Comparison of ENCODE assay signal across 25 cellular contexts in genomic region chr1:26098602-26099001, GRCh38. TPM values are rescaled to one million over a fixed set of nuclear protein-coding genes. Genes with fewer than 3 reads are reported as not detected.
"Had no signal": no experiment of that assay in that cellular context is flagged by ENCODE, and none has a peak within 500 bp of the region (broad histone marks: within the 10 kb centered on the region; RNA-seq: fewer than 3 reads in every experiment).

No MANE protein-coding gene starts in this region.

- H3K27ac Mint-ChIP-seq: IgD-negative memory B cell had no signal

- DNase-seq: KBM-7, MV-4-11, NCI-H1048, NCI-H1105, NCI-H1417 treated with DMSO at 0.1 percent for 48 hours, NCI-H146, NCI-H1694 treated with DMSO at 0.1 percent for 48 hours, NCI-H1930, NCI-H2081, NCI-H2107, NCI-H2227 treated with DMSO at 0.1 percent for 48 hours, NCI-H524, NCI-H69, NCI-H774, SHP77, SK-N-SH, SW 1271 had no signal

- H3K4me3 Mint-ChIP-seq: IgD-negative memory B cell had no signal

- H3K9me3 Mint-ChIP-seq: IgD-negative memory B cell had no signal

- H3K9ac ChIP-seq: SK-N-SH had no signal

- H3K9me2 ChIP-seq: SK-N-SH had no signal

- H3K9me3 ChIP-seq: SK-N-SH had no signal

- ATAC-seq: Panc1 had no signal

- H3K27ac ChIP-seq: HL-60, RWPE1 had no signal

RNA-seq across cellular contexts. Expression of gene TRIM63, which starts 31.2 kb away (rescaled TPM):
- total RNA-seq: LHCN-M2, MCF 10A, NCI-H460 had no signal
- polyA plus RNA-seq: IgD-negative memory B cell, SK-N-SH had no signal

RNA-seq across cellular contexts. Expression of gene SLC30A2, which starts 52.7 kb away (rescaled TPM):
- total RNA-seq: LHCN-M2, MCF 10A, NCI-H460, SK-MEL-5 had no signal
- polyA plus RNA-seq: IgD-negative memory B cell, SK-N-SH had no signal
